21 cellular contexts compared by ENCODE assay signal in genomic region chr9:36976371-36977030, GRCh38. TPM values are rescaled to one million over a fixed set of nuclear protein-coding genes. Genes with fewer than 3 reads are reported as not detected.
DNase-seq lines count a peak whose midpoint lies in the region; ATAC-seq, FAIRE-seq and TF ChIP-seq lines count a peak whose summit lies in the region.
"Had no signal": no experiment of that assay in that cellular context is flagged by ENCODE, and none has a peak within 500 bp of the region (broad histone marks: within the 10 kb centered on the region; RNA-seq: fewer than 3 reads in every experiment).

No MANE protein-coding gene starts in this region.

- peaks cover 0 to 36% (median 0%) of the 10 kb centered on the region in 4 donors for H3K27me3 ChIP-seq in esophagus squamous epithelium
- H3K27me3 ChIP-seq in gastroesophageal sphincter, result peaks cover 61% of the 10 kb centered on the region
- H3K27me3 ChIP-seq: BLaER1 treated with 17β-estradiol and CSF1 and Interleukin-3, amounts not matched to agents 10 nM and 100 nM; pancreas; testis had no signal

- H3K27me3 Mint-ChIP-seq in progenitor cell of endocrine pancreas, result peaks cover 79% of the 10 kb centered on the region
- peaks cover 48% of the 10 kb centered on the region for H3K27me3 Mint-ChIP-seq in chondrocyte (ENCODE audit: low read depth)

- ATAC-seq in gastroesophageal sphincter (no peak), HG02571 (IDR thresholded peaks at IDR 0.05; ENCODE audit: unreplicated experiment) (no peak)
- ATAC-seq: left cardiac atrium, pancreas had no signal

- H3K4me1 Mint-ChIP-seq in progenitor cell of endocrine pancreas (ENCODE audit: low read depth) (no peaks in the 10 kb centered on the region), chondrocyte (ENCODE audit: low read depth) (no peaks in the 10 kb centered on the region)
- H3K4me1 Mint-ChIP-seq: activated CD4-positive, alpha-beta T cell treated with anti-CD3 and anti-CD28 coated beads, Interleukin-2, amount 10 ng/mL, durations not matched to agents 7 days and 5 days had no signal

- DNase-seq in GM12892 (ENCODE audit: insufficient read length), result no peak
- peak; percentile 33 for DNase-seq in NCI-H226
- peak; percentile 85 for DNase-seq in cerebellum (ENCODE audit: low spot score)
- DNase-seq in progenitor cell of endocrine pancreas (ENCODE audit: low spot score, unreplicated experiment), result no peak
- no peak for DNase-seq in esophagus squamous epithelium (lab: John Stamatoyannopoulos, UW)
- no peak for DNase-seq in chondrocyte (ENCODE audit: low spot score)
- DNase-seq: activated CD4-positive, alpha-beta T cell treated with anti-CD3 and anti-CD28 coated beads, Interleukin-2, amount 10 ng/mL, durations not matched to agents 7 days and 5 days; activated naive CD4-positive, alpha-beta T cell treated with anti-CD3 and anti-CD28 coated beads for 36 hours; DMS53; left cardiac atrium; NCI-H1694 treated with DMSO at 0.1 percent for 48 hours; pancreas; stimulated activated CD4-positive, alpha-beta T cell treated with anti-CD3 and anti-CD28 coated beads, Interleukin-4, amount 100 ng/mL, for 24 hours; stimulated activated CD8-positive, alpha-beta memory T cell treated with anti-CD3 and anti-CD28 coated beads, Interleukin-4, amount 100 ng/mL, for 48 hours; T-helper 9 cell; testis had no signal

- 47 to 57% methylated on average over 9 to 10 of the region's 10 CpGs for WGBS in esophagus squamous epithelium, 2 donors
- 66 to 72% methylated on average over 4 to 7 of the region's 10 CpGs for WGBS in gastroesophageal sphincter (ENCODE audit: low coverage in 1 of 2), 2 donors

- H3K36me3 Mint-ChIP-seq in progenitor cell of endocrine pancreas (ENCODE audit: insufficient read depth) (no peaks in the 10 kb centered on the region), chondrocyte (ENCODE audit: low read depth) (no peaks in the 10 kb centered on the region)

- H3K36me3 ChIP-seq in esophagus squamous epithelium, result no peaks in the 10 kb centered on the region
- H3K36me3 ChIP-seq in gastroesophageal sphincter, result no peaks in the 10 kb centered on the region
- H3K36me3 ChIP-seq: pancreas, SJSA1 had no signal

- TF ChIP-seq POLR2A in GM12892 (IDR thresholded peaks at IDR 0.05; ENCODE audit: low read depth, low read length), result no peak
- no peak for TF ChIP-seq POLR2A in esophagus squamous epithelium (IDR thresholded peaks at IDR 0.05)
- no peak for TF ChIP-seq POLR2A in gastroesophageal sphincter (IDR thresholded peaks at IDR 0.05)

- H3K27ac ChIP-seq in esophagus squamous epithelium (no peak overlapping the region), gastroesophageal sphincter (no peak overlapping the region)
- H3K27ac ChIP-seq: BLaER1 treated with 17β-estradiol and CSF1 and Interleukin-3, amounts not matched to agents 10 nM and 100 nM; pancreas; SJSA1; testis had no signal

- H3K4me1 ChIP-seq in esophagus squamous epithelium (peaks cover 5 to 17% (median 6%) of the 10 kb centered on the region in 3 donors), gastroesophageal sphincter (no peaks in the 10 kb centered on the region)
- H3K4me1 ChIP-seq: pancreas, SJSA1, testis had no signal

- FAIRE-seq in GM12892 (lab: Jason Lieb, UNC), result peak; percentile 27
- FAIRE-seq: pancreas had no signal

- H3K27ac Mint-ChIP-seq in progenitor cell of endocrine pancreas (peak overlapping the region; percentile 33), chondrocyte (ENCODE audit: unreplicated experiment) (no peak overlapping the region)
- H3K27ac Mint-ChIP-seq: activated CD4-positive, alpha-beta T cell treated with anti-CD3 and anti-CD28 coated beads, Interleukin-2, amount 10 ng/mL, durations not matched to agents 7 days and 5 days; activated naive CD4-positive, alpha-beta T cell treated with anti-CD3 and anti-CD28 coated beads for 36 hours had no signal

- H3K4me3 ChIP-seq in esophagus squamous epithelium, result no peak overlapping the region
- no peak overlapping the region for H3K4me3 ChIP-seq in gastroesophageal sphincter
- H3K4me3 ChIP-seq: BLaER1 treated with 17β-estradiol and CSF1 and Interleukin-3, amounts not matched to agents 10 nM and 100 nM; pancreas; SJSA1; testis had no signal

- no peaks in the 10 kb centered on the region for H3K9me3 Mint-ChIP-seq in progenitor cell of endocrine pancreas (ENCODE audit: low read depth)
- no peaks in the 10 kb centered on the region for H3K9me3 Mint-ChIP-seq in chondrocyte (ENCODE audit: low read depth)
- H3K9me3 Mint-ChIP-seq: activated CD4-positive, alpha-beta T cell treated with anti-CD3 and anti-CD28 coated beads, Interleukin-2, amount 10 ng/mL, durations not matched to agents 7 days and 5 days; activated naive CD4-positive, alpha-beta T cell treated with anti-CD3 and anti-CD28 coated beads for 36 hours had no signal

- TF ChIP-seq CTCF in progenitor cell of endocrine pancreas (IDR thresholded peaks at IDR 0.05; ENCODE audit: unreplicated experiment) (no peak), esophagus squamous epithelium (IDR thresholded peaks at IDR 0.05) (peak in 1 of 6 experiments; percentile 21), chondrocyte (IDR thresholded peaks at IDR 0.05) (no peak), gastroesophageal sphincter (IDR thresholded peaks at IDR 0.05) (no peak)

- no peaks in the 10 kb centered on the region for H3K9me3 ChIP-seq in esophagus squamous epithelium
- H3K9me3 ChIP-seq in gastroesophageal sphincter, result no peaks in the 10 kb centered on the region
- H3K9me3 ChIP-seq: BLaER1 treated with 17β-estradiol and CSF1 and Interleukin-3, amounts not matched to agents 10 nM and 100 nM; pancreas; SJSA1; testis had no signal

- intact Hi-C loops in esophagus squamous epithelium (cut with DNase I), result no loop called here

- TF ChIP-seq EP300 in gastroesophageal sphincter (IDR thresholded peaks at IDR 0.05), result no peak

- H3K4me3 Mint-ChIP-seq in progenitor cell of endocrine pancreas (ENCODE audit: low read depth) (no peak overlapping the region), chondrocyte (ENCODE audit: unreplicated experiment) (no peak overlapping the region)
- H3K4me3 Mint-ChIP-seq: activated CD4-positive, alpha-beta T cell treated with anti-CD3 and anti-CD28 coated beads, Interleukin-2, amount 10 ng/mL, durations not matched to agents 7 days and 5 days; activated naive CD4-positive, alpha-beta T cell treated with anti-CD3 and anti-CD28 coated beads for 36 hours had no signal

RNA-seq across cellular contexts. Expression of gene PAX5, which starts 57.6 kb away (rescaled TPM):
- 33.5 TPM for polyA plus RNA-seq in GM12892 (2012; ENCODE audit: missing spikeins)
- total RNA-seq in cerebellum (0.64 TPM), progenitor cell of endocrine pancreas (not detected in 2 replicates), esophagus squamous epithelium (under 1 TPM in 2 of 4 donors, not detected in 2; under 0.01 to 0.29 TPM), chondrocyte (not detected in 3 replicates), gastroesophageal sphincter (under 1 TPM in 1 of 4 donors, not detected in 3; under 0.01 TPM)
- total RNA-seq: HT-29, SJSA1 had no signal

Comparison
In these comparisons a context has a peak if more than half of its experiments do, and no peak if none do; other contexts are left out.
1. DNase-seq: peak in NCI-H226 (single experiment) and cerebellum (single experiment); none in GM12892 (single experiment), progenitor cell of endocrine pancreas (single experiment), esophagus squamous epithelium (single experiment) and chondrocyte (single experiment).